Comparison of ENCODE assay signal across 2 cellular contexts in the genomic region with DNA sequence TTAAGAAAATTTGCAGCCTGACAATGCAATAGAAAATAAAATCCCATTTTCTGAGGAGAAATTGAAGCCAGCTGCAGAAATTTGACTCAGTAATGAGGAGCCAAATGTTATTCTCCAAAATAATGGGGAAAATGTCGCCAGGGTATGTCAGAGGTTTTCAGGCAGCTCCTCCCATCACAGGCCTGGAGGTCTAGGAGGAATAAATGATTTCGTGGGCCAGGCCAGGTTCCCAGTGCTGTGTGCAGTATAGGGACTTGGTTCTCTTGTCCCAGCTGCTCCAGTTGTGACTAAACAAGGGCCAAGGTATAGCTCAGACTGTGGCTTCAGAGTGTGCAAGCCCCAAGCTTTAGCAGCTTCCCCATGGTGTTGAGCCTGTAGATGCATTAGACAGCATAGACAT.
TF ChIP-seq lines count a peak whose summit lies in the region.

No MANE protein-coding gene starts in this region.

TF ChIP-seq in HEK293, 187 proteins besides CTCF, POLR2A, EP300 and RAD21 (continued from another document):
- TF ChIP-seq ZNF776 (tag by site-specific recombination; IDR thresholded peaks at IDR 0.05; ENCODE audit: borderline replicate concordance): no peak

TF ChIP-seq in K562, 482 proteins besides CTCF, POLR2A, EP300 and RAD21:
- TF ChIP-seq DIDO1 (tag; IDR thresholded peaks at IDR 0.05; ENCODE audit: low read depth) (no peak), ZFP36 (IDR thresholded peaks at IDR 0.05; ENCODE audit: low read depth, low read length, partially characterized antibody) (peak; percentile 74), SAP30 (IDR thresholded peaks at IDR 0.05; ENCODE audit: borderline replicate concordance, insufficient read depth, low read depth, low read length, poor library complexity, severe bottlenecking) (no peak), TRIM28 (IDR thresholded peaks at IDR 0.05) (peak; percentile 36; the same call in 1 of the 2 replicates), ZBTB8A (IDR thresholded peaks at IDR 0.05; ENCODE audit: partially characterized antibody) (no peak), PYGO2 (tag; IDR thresholded peaks at IDR 0.05) (no peak), SIX5 (IDR thresholded peaks at IDR 0.05; ENCODE audit: borderline replicate concordance in 1 of 2, insufficient read depth in 1 of 2, low read depth in 1 of 2, low read length in 2 of 2) (no peak), CBX3 (IDR thresholded peaks at IDR 0.05; ENCODE audit: borderline replicate concordance in 1 of 2, low read length in 2 of 2) (peak in 1 of 2 experiments; percentile 17; a peak in 1 of 3 replicates), TCFL5 (CRISPR knock-in tag; conservative IDR thresholded peaks at IDR 0.05) (no peak), ZNF696 (CRISPR knock-in tag; conservative IDR thresholded peaks at IDR 0.05) (no peak), SUPT5H (IDR thresholded peaks at IDR 0.05) (no peak)
- TF ChIP-seq, protein P1, sequence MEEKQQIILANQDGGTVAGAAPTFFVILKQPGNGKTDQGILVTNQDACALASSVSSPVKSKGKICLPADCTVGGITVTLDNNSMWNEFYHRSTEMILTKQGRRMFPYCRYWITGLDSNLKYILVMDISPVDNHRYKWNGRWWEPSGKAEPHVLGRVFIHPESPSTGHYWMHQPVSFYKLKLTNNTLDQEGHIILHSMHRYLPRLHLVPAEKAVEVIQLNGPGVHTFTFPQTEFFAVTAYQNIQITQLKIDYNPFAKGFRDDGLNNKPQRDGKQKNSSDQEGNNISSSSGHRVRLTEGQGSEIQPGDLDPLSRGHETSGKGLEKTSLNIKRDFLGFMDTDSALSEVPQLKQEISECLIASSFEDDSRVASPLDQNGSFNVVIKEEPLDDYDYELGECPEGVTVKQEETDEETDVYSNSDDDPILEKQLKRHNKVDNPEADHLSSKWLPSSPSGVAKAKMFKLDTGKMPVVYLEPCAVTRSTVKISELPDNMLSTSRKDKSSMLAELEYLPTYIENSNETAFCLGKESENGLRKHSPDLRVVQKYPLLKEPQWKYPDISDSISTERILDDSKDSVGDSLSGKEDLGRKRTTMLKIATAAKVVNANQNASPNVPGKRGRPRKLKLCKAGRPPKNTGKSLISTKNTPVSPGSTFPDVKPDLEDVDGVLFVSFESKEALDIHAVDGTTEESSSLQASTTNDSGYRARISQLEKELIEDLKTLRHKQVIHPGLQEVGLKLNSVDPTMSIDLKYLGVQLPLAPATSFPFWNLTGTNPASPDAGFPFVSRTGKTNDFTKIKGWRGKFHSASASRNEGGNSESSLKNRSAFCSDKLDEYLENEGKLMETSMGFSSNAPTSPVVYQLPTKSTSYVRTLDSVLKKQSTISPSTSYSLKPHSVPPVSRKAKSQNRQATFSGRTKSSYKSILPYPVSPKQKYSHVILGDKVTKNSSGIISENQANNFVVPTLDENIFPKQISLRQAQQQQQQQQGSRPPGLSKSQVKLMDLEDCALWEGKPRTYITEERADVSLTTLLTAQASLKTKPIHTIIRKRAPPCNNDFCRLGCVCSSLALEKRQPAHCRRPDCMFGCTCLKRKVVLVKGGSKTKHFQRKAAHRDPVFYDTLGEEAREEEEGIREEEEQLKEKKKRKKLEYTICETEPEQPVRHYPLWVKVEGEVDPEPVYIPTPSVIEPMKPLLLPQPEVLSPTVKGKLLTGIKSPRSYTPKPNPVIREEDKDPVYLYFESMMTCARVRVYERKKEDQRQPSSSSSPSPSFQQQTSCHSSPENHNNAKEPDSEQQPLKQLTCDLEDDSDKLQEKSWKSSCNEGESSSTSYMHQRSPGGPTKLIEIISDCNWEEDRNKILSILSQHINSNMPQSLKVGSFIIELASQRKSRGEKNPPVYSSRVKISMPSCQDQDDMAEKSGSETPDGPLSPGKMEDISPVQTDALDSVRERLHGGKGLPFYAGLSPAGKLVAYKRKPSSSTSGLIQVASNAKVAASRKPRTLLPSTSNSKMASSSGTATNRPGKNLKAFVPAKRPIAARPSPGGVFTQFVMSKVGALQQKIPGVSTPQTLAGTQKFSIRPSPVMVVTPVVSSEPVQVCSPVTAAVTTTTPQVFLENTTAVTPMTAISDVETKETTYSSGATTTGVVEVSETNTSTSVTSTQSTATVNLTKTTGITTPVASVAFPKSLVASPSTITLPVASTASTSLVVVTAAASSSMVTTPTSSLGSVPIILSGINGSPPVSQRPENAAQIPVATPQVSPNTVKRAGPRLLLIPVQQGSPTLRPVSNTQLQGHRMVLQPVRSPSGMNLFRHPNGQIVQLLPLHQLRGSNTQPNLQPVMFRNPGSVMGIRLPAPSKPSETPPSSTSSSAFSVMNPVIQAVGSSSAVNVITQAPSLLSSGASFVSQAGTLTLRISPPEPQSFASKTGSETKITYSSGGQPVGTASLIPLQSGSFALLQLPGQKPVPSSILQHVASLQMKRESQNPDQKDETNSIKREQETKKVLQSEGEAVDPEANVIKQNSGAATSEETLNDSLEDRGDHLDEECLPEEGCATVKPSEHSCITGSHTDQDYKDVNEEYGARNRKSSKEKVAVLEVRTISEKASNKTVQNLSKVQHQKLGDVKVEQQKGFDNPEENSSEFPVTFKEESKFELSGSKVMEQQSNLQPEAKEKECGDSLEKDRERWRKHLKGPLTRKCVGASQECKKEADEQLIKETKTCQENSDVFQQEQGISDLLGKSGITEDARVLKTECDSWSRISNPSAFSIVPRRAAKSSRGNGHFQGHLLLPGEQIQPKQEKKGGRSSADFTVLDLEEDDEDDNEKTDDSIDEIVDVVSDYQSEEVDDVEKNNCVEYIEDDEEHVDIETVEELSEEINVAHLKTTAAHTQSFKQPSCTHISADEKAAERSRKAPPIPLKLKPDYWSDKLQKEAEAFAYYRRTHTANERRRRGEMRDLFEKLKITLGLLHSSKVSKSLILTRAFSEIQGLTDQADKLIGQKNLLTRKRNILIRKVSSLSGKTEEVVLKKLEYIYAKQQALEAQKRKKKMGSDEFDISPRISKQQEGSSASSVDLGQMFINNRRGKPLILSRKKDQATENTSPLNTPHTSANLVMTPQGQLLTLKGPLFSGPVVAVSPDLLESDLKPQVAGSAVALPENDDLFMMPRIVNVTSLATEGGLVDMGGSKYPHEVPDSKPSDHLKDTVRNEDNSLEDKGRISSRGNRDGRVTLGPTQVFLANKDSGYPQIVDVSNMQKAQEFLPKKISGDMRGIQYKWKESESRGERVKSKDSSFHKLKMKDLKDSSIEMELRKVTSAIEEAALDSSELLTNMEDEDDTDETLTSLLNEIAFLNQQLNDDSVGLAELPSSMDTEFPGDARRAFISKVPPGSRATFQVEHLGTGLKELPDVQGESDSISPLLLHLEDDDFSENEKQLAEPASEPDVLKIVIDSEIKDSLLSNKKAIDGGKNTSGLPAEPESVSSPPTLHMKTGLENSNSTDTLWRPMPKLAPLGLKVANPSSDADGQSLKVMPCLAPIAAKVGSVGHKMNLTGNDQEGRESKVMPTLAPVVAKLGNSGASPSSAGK (IDR thresholded peaks at IDR 0.05): no peak
- TF ChIP-seq, protein P2, sequence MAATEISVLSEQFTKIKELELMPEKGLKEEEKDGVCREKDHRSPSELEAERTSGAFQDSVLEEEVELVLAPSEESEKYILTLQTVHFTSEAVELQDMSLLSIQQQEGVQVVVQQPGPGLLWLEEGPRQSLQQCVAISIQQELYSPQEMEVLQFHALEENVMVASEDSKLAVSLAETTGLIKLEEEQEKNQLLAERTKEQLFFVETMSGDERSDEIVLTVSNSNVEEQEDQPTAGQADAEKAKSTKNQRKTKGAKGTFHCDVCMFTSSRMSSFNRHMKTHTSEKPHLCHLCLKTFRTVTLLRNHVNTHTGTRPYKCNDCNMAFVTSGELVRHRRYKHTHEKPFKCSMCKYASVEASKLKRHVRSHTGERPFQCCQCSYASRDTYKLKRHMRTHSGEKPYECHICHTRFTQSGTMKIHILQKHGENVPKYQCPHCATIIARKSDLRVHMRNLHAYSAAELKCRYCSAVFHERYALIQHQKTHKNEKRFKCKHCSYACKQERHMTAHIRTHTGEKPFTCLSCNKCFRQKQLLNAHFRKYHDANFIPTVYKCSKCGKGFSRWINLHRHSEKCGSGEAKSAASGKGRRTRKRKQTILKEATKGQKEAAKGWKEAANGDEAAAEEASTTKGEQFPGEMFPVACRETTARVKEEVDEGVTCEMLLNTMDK (IDR thresholded peaks at IDR 0.05; ENCODE audit: borderline replicate concordance, insufficient read depth, low read depth, low read length, poor library complexity, severe bottlenecking): no peak
- TF ChIP-seq, protein P3, sequence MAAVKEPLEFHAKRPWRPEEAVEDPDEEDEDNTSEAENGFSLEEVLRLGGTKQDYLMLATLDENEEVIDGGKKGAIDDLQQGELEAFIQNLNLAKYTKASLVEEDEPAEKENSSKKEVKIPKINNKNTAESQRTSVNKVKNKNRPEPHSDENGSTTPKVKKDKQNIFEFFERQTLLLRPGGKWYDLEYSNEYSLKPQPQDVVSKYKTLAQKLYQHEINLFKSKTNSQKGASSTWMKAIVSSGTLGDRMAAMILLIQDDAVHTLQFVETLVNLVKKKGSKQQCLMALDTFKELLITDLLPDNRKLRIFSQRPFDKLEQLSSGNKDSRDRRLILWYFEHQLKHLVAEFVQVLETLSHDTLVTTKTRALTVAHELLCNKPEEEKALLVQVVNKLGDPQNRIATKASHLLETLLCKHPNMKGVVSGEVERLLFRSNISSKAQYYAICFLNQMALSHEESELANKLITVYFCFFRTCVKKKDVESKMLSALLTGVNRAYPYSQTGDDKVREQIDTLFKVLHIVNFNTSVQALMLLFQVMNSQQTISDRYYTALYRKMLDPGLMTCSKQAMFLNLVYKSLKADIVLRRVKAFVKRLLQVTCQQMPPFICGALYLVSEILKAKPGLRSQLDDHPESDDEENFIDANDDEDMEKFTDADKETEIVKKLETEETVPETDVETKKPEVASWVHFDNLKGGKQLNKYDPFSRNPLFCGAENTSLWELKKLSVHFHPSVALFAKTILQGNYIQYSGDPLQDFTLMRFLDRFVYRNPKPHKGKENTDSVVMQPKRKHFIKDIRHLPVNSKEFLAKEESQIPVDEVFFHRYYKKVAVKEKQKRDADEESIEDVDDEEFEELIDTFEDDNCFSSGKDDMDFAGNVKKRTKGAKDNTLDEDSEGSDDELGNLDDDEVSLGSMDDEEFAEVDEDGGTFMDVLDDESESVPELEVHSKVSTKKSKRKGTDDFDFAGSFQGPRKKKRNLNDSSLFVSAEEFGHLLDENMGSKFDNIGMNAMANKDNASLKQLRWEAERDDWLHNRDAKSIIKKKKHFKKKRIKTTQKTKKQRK (IDR thresholded peaks at IDR 0.05; ENCODE audit: borderline replicate concordance, low read depth, low read length): peak; percentile 47; the same call in 1 of the 2 replicates
- TF ChIP-seq, protein P4, sequence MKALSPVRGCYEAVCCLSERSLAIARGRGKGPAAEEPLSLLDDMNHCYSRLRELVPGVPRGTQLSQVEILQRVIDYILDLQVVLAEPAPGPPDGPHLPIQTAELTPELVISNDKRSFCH (CRISPR knock-in tag; IDR thresholded peaks at IDR 0.05): no peak
- TF ChIP-seq, protein P4 (tag; IDR thresholded peaks at IDR 0.05): no peak
